ENCODE assay signal across 1 cellular context in genomic region chr19:55210120-55210493, GRCh38.
TF ChIP-seq lines count a peak whose summit lies in the region.

No MANE protein-coding gene starts in this region.

TF ChIP-seq in K562, 482 proteins besides CTCF, POLR2A, EP300 and RAD21:
- TF ChIP-seq MEF2A (IDR thresholded peaks at IDR 0.05; ENCODE audit: control insufficient read depth, low read depth, low read length) = 0 out of 2 replicates have a peak, but pooled peaks have one; percentile 43
- 0 out of 4 replicates have a peak, but pooled peaks of 1 of the 2 experiments have one; percentile 33 for TF ChIP-seq FOXK2 (conservative IDR thresholded peaks at IDR 0.05 in 1 of 2, IDR thresholded peaks at IDR 0.05 in 1 of 2; ENCODE audit: low read depth in 2 of 2)
- TF ChIP-seq CTBP1 (IDR thresholded peaks at IDR 0.05; ENCODE audit: borderline replicate concordance) = 0 out of 2 replicates have a peak, but pooled peaks have one; percentile 13
- peak; percentile 37; the same call in 1 of the 2 replicates for TF ChIP-seq ATF3 (IDR thresholded peaks at IDR 0.05)
- no peak for TF ChIP-seq ATF3 (CRISPR knock-in tag; conservative IDR thresholded peaks at IDR 0.05)
- TF ChIP-seq SOX6 (IDR thresholded peaks at IDR 0.05) = 0 out of 2 replicates have a peak, but pooled peaks have one; percentile 20
- TF ChIP-seq ZKSCAN1 (IDR thresholded peaks at IDR 0.05; ENCODE audit: low read depth, low read length) = peak; percentile 50; the same call in 1 of the 2 replicates
- peak; percentile 3; the same call in 1 of the 2 replicates for TF ChIP-seq JUND (IDR thresholded peaks at IDR 0.05; ENCODE audit: borderline replicate concordance, low read depth, low read length)
- no peak for TF ChIP-seq JUND (tag; IDR thresholded peaks at IDR 0.05; ENCODE audit: borderline replicate concordance, low read depth, low read length)
- TF ChIP-seq GABPA (tag; conservative IDR thresholded peaks at IDR 0.05; ENCODE audit: low read depth) = no peak
- no peak for TF ChIP-seq ZNF76 (CRISPR knock-in tag; IDR thresholded peaks at IDR 0.05; ENCODE audit: borderline replicate concordance)
